26 cellular contexts compared by ENCODE assay signal in genomic region chr16:84803146-84803545, GRCh38. TPM values are rescaled to one million over a fixed set of nuclear protein-coding genes. Genes with fewer than 3 reads are reported as not detected.
DNase-seq lines count a peak whose midpoint lies in the region; ATAC-seq, FAIRE-seq and TF ChIP-seq lines count a peak whose summit lies in the region.
"Had no signal": no experiment of that assay in that cellular context is flagged by ENCODE, and none has a peak within 500 bp of the region (broad histone marks: within the 10 kb centered on the region; RNA-seq: fewer than 3 reads in every experiment).

No MANE protein-coding gene starts in this region.

- H3K9me3 ChIP-seq in astrocyte (ENCODE audit: insufficient read depth, low read depth, low read length) = no peaks in the 10 kb centered on the region
- H3K9me3 ChIP-seq: BE2C had no signal

- no peaks in the 10 kb centered on the region for H4K20me1 ChIP-seq in astrocyte (ENCODE audit: insufficient read depth, low read length)

- FAIRE-seq in astrocyte (lab: Jason Lieb, UNC) = no peak
- FAIRE-seq: A204.1, D721Med, GM12878, GM19239, H54, HTR-8/SVneo had no signal

- no peak overlapping the region for H3K4me2 ChIP-seq in astrocyte (ENCODE audit: low read length)

- no peaks in the 10 kb centered on the region for H3K27me3 Mint-ChIP-seq in astrocyte (ENCODE audit: low read depth, unreplicated experiment)
- no peaks in the 10 kb centered on the region for H3K27me3 Mint-ChIP-seq in dendritic cell treated with granulocyte-macrophage colony-stimulating factor and Interleukin-4, amounts not matched to agents 40 ng/mL and 50 ng/mL, for 4 days

- H3K4me3 Mint-ChIP-seq in astrocyte (ENCODE audit: unreplicated experiment) = no peak overlapping the region
- H3K4me3 Mint-ChIP-seq in dendritic cell treated with granulocyte-macrophage colony-stimulating factor and Interleukin-4, amounts not matched to agents 40 ng/mL and 50 ng/mL, for 4 days = no peak overlapping the region
- H3K4me3 Mint-ChIP-seq: CD4-positive, CD25-positive, alpha-beta regulatory T cell; CD8-positive, alpha-beta memory T cell; HFFc6; IgD-negative memory B cell had no signal

- H2AFZ ChIP-seq in astrocyte (ENCODE audit: low read depth, low read length) = no peak overlapping the region
- H2AFZ ChIP-seq: GM23248 had no signal

- H3K9ac ChIP-seq in astrocyte (ENCODE audit: low read length) = no peak overlapping the region
- H3K9ac ChIP-seq: GM23248 had no signal

- H3K79me2 ChIP-seq in astrocyte (ENCODE audit: insufficient read depth, low read length) = no peaks in the 10 kb centered on the region

- DNase-seq in H7 (peak; percentile 69), astrocyte (ENCODE audit: low read depth) (no peak), NCI-H2171 treated with DMSO at 0.1 percent for 48 hours (lab: John Stamatoyannopoulos, UW) (no peak)
- no peak for DNase-seq in stimulated activated naive CD4-positive, alpha-beta T cell treated with Interleukin-2 at 50 U/mL for 16 hours (lab: John Stamatoyannopoulos, UW)
- DNase-seq: ACHN; BE2C; C1 segment of cervical spinal cord; CD4-positive, CD25-positive, alpha-beta regulatory T cell; CD8-positive, alpha-beta memory T cell; COR-L47; DMS153; DMS79; GM23248; HFFc6; KG1 had no signal

- H3K36me3 ChIP-seq in H7 (replicated peaks; ENCODE audit: control insufficient read depth, insufficient read depth, low read length) (no peaks in the 10 kb centered on the region), astrocyte (ENCODE audit: insufficient read depth, low read length) (no peaks in the 10 kb centered on the region)
- H3K36me3 ChIP-seq: BE2C had no signal

- H3K4me3 ChIP-seq in H7 (ENCODE audit: insufficient read depth, low read depth, low read length) (no peak overlapping the region), astrocyte (ENCODE audit: insufficient read depth, low read depth, low read length) (no peak overlapping the region)
- H3K4me3 ChIP-seq: GM12878, GM23248 had no signal

- no peak for ATAC-seq in HG03039 (IDR thresholded peaks at IDR 0.05; ENCODE audit: unreplicated experiment)
- no peak for ATAC-seq in GM18502 (IDR thresholded peaks at IDR 0.05; ENCODE audit: poor library complexity, unreplicated experiment)
- ATAC-seq: GM12878, HCT116 had no signal

- no peak overlapping the region for H3K27ac ChIP-seq in astrocyte (ENCODE audit: low read depth, low read length)
- H3K27ac ChIP-seq: GM23248 had no signal

- no peaks in the 10 kb centered on the region for H3K36me3 Mint-ChIP-seq in astrocyte (ENCODE audit: low read depth, unreplicated experiment)
- no peaks in the 10 kb centered on the region for H3K36me3 Mint-ChIP-seq in dendritic cell treated with granulocyte-macrophage colony-stimulating factor and Interleukin-4, amounts not matched to agents 40 ng/mL and 50 ng/mL, for 4 days (ENCODE audit: low read depth)
- H3K36me3 Mint-ChIP-seq: CD4-positive, CD25-positive, alpha-beta regulatory T cell; CD8-positive, alpha-beta memory T cell; IgD-negative memory B cell had no signal

- peak overlapping the region; percentile 18 for H3K27ac Mint-ChIP-seq in astrocyte (ENCODE audit: unreplicated experiment)
- peak overlapping the region; percentile 43 for H3K27ac Mint-ChIP-seq in dendritic cell treated with granulocyte-macrophage colony-stimulating factor and Interleukin-4, amounts not matched to agents 40 ng/mL and 50 ng/mL, for 4 days
- H3K27ac Mint-ChIP-seq: CD8-positive, alpha-beta memory T cell; HFFc6 had no signal

- intact Hi-C loops in dendritic cell treated with granulocyte-macrophage colony-stimulating factor and Interleukin-4, amounts not matched to agents 40 ng/mL and 50 ng/mL, for 4 days (cut with micrococcal nuclease) = no loop called here

- peaks cover 6% of the 10 kb centered on the region for H3K4me1 Mint-ChIP-seq in astrocyte (ENCODE audit: low read depth, unreplicated experiment)
- peaks cover 35% of the 10 kb centered on the region for H3K4me1 Mint-ChIP-seq in dendritic cell treated with granulocyte-macrophage colony-stimulating factor and Interleukin-4, amounts not matched to agents 40 ng/mL and 50 ng/mL, for 4 days (ENCODE audit: low read depth)

- no peaks in the 10 kb centered on the region for H3K27me3 ChIP-seq in H7 (ENCODE audit: control insufficient read depth, insufficient read depth, low read length)
- no peaks in the 10 kb centered on the region for H3K27me3 ChIP-seq in astrocyte (ENCODE audit: insufficient read depth, low read length)
- H3K27me3 ChIP-seq: BE2C had no signal

- peaks cover 17% of the 10 kb centered on the region for H3K4me1 ChIP-seq in astrocyte (ENCODE audit: insufficient read depth, low read length)

- peaks cover 5% of the 10 kb centered on the region for H3K9me3 Mint-ChIP-seq in astrocyte (ENCODE audit: unreplicated experiment)
- H3K9me3 Mint-ChIP-seq in dendritic cell treated with granulocyte-macrophage colony-stimulating factor and Interleukin-4, amounts not matched to agents 40 ng/mL and 50 ng/mL, for 4 days = no peaks in the 10 kb centered on the region
- H3K9me3 Mint-ChIP-seq: CD8-positive, alpha-beta memory T cell; HFFc6 had no signal

- no peak for TF ChIP-seq CTCF in astrocyte (IDR thresholded peaks at IDR 0.05; ENCODE audit: insufficient read depth, low read depth, low read length)

RNA-seq across cellular contexts. Expression of gene CRISPLD2, which starts 16.6 kb away (rescaled TPM):
- total RNA-seq in H7 (2014; rRNA removed; shearing (Covaris generic)) = 2.0 and 4.2 TPM in 2 replicates
- 1.8 and 2.4 TPM in 2 replicates for total RNA-seq in astrocyte
